Comparison of ENCODE assay signal across 11 cellular contexts in the genomic region with DNA sequence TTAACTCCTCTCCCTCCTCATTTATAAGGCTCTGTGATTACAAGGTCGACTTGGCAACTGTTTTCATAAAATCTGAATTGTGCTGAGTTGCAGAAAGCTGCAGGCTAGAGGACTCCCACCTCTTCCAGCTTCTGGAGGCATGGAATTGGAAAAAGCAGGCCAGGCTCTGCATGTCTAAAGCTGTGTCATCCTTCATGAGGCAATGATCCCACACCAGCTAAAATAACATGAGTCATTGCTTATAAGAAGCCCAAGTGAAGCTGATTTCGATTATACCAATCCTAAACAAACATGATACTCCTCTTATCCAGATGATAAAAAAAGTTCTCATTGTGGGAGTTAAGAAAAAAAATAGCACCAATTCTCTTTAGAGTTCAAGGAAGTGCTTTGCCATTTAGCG. TPM values are rescaled to one million over a fixed set of nuclear protein-coding genes. Genes with fewer than 3 reads are reported as not detected.
DNase-seq lines count a peak whose midpoint lies in the region; ATAC-seq, FAIRE-seq and TF ChIP-seq lines count a peak whose summit lies in the region.
"Had no signal": no experiment of that assay in that cellular context is flagged by ENCODE, and none has a peak within 500 bp of the region (broad histone marks: within the 10 kb centered on the region; RNA-seq: fewer than 3 reads in every experiment).

No MANE protein-coding gene starts in this region.

- no peak overlapping the region for H2BK120ac ChIP-seq in H9 (ENCODE audit: low read depth, low read length, poor library complexity, severe bottlenecking)

- no peak overlapping the region for H2AK5ac ChIP-seq in H9 (ENCODE audit: insufficient read length, low read length)

- H3K4me3 Mint-ChIP-seq in H9: no peak overlapping the region

- H3K56ac ChIP-seq in H9 (ENCODE audit: insufficient read length, low read depth, low read length): no peak overlapping the region

- in situ Hi-C loops in K562 (cut with MboI): loop anchor here (25.0 kb wide), 1 partner anchor 1454 kb away; the partner anchor contains the start of gene ZBTB14

- H3K9me1 ChIP-seq in K562 (ENCODE audit: control insufficient read depth, insufficient read depth, low read length): no peaks in the 10 kb centered on the region

- H3K79me2 ChIP-seq in H9 (ENCODE audit: insufficient read depth, low read length) (no peaks in the 10 kb centered on the region), K562 (ENCODE audit: control insufficient read depth, insufficient read depth, low read length) (no peaks in the 10 kb centered on the region), hepatocyte (peaks cover 90% of the 10 kb centered on the region)

- no peaks in the 10 kb centered on the region for H3K9me3 Mint-ChIP-seq in H9

- H2BK5ac ChIP-seq in H9 (ENCODE audit: insufficient read length, low read length): no peak overlapping the region

- CTCF ChIA-PET in K562 (lab: Yijun Ruan, JAX; ENCODE audit: low intra/inter-chr PET ratio): no interaction called here

- H3K9me3 ChIP-seq in H9 (ENCODE audit: control insufficient read depth, low read depth, low read length) (no peaks in the 10 kb centered on the region), K562 (replicated peaks; ENCODE audit: control insufficient read depth, insufficient read depth, low read depth, low read length) (no peaks in the 10 kb centered on the region), hepatocyte (ENCODE audit: low read depth) (no peaks in the 10 kb centered on the region)

- intact Hi-C loops in K562 (cut with micrococcal nuclease): no loop called here

- H2BK20ac ChIP-seq in H9 (ENCODE audit: low read depth, low read length, poor library complexity, severe bottlenecking): no peak overlapping the region

- H3K9ac ChIP-seq in H9 (ENCODE audit: extremely low read depth, insufficient read length, low read length): no peak overlapping the region
- H3K9ac ChIP-seq in K562 (ENCODE audit: insufficient read depth in 1 of 2, low read depth in 2 of 2, low read length in 2 of 2): no peak overlapping the region

- no peaks in the 10 kb centered on the region for H3K9me2 ChIP-seq in hepatocyte (replicated peaks; ENCODE audit: insufficient read depth)

- H3K4me1 Mint-ChIP-seq in H9: peaks cover 24 to 42% of the 10 kb centered on the region in 2 experiments

- no peak overlapping the region for H3T11ph ChIP-seq in H9 (ENCODE audit: low read length)

- H3K4me2 ChIP-seq in H9 (ENCODE audit: insufficient read depth, insufficient read length, low read length): no peak overlapping the region
- no peak overlapping the region for H3K4me2 ChIP-seq in K562 (ENCODE audit: insufficient read depth, low read length)
- peak overlapping the region; percentile 54 for H3K4me2 ChIP-seq in hepatocyte

- H2AFZ ChIP-seq in H9 (ENCODE audit: low read length): no peak overlapping the region
- no peak overlapping the region for H2AFZ ChIP-seq in K562 (ENCODE audit: low read depth, low read length)
- no peak overlapping the region for H2AFZ ChIP-seq in hepatocyte

- no peak overlapping the region for H3K27ac ChIP-seq in H9 (ENCODE audit: insufficient read length, low read depth, low read length)
- no peak overlapping the region for H3K27ac ChIP-seq in K562 (ENCODE audit: extremely low read depth, low read depth, low read length)
- H3K27ac ChIP-seq in hepatocyte: peak overlapping the region; percentile 88

- H3K27me3 ChIP-seq in H9 (ENCODE audit: insufficient read depth, low read length) (no peaks in the 10 kb centered on the region), K562 (ENCODE audit: control insufficient read depth in 2 of 2, insufficient read depth in 2 of 2, low read length in 2 of 2) (no peaks in the 10 kb centered on the region), hepatocyte (no peaks in the 10 kb centered on the region)

- no peak for DNase-seq in H9
- peak in 2 of 4 experiments; percentile 19 to 23 for DNase-seq in K562 (ENCODE audit: extremely low read depth in 1 of 4, low spot score in 3 of 4)
- DNase-seq in hepatocyte (ENCODE audit: low spot score): peak; percentile 73
- peak; percentile 98 for DNase-seq in smooth muscle cell of the brain vasculature (ENCODE audit: low read depth, low spot score)
- DNase-seq in activated T-cell treated with anti-CD3 and anti-CD28 coated beads, Interleukin-2, amount 50 U/mL, for 48 hours: no peak
- no peak for DNase-seq in OCI-M2 (lab: John Stamatoyannopoulos, UW; ENCODE audit: unreplicated experiment)
- DNase-seq: MV-4-11, occipital lobe had no signal

- no peaks in the 10 kb centered on the region for H3K79me1 ChIP-seq in H9 (ENCODE audit: insufficient read depth, low read depth, low read length, poor library complexity, severe bottlenecking)

- no peak overlapping the region for H2BK12ac ChIP-seq in H9 (ENCODE audit: insufficient read length, low read depth, low read length)

- no peak overlapping the region for H4K8ac ChIP-seq in H9 (replicated peaks; ENCODE audit: insufficient read length, low read depth, low read length)

- H3K23ac ChIP-seq in H9 (ENCODE audit: insufficient read length, low read depth, low read length): no peak overlapping the region

- TF ChIP-seq EP300 in K562 (IDR thresholded peaks at IDR 0.05; ENCODE audit: low read length): no peak

- no peak overlapping the region for H4K91ac ChIP-seq in H9 (ENCODE audit: insufficient read length, low read depth, low read length)

- TF ChIP-seq POLR2A in K562 (conservative IDR thresholded peaks at IDR 0.05): no peak

- H4K5ac ChIP-seq in H9 (ENCODE audit: insufficient read length, low read depth, low read length): no peak overlapping the region

- no TSS peak for BruUV-seq in K562 (replicated peaks; lab: Mats Ljungman, UMichigan)

- H2BK15ac ChIP-seq in H9 (ENCODE audit: low read depth, low read length): no peak overlapping the region

- no peak overlapping the region for H3K14ac ChIP-seq in H9 (ENCODE audit: insufficient read depth, low read length)

- H3K27ac Mint-ChIP-seq in H9: peak overlapping the region in 2 of 3 experiments; percentile 84 to 86; a peak in 4 of 7 replicates

- H3K4ac ChIP-seq in H9 (ENCODE audit: low read depth, low read length): no peak overlapping the region

- H3K4me1 ChIP-seq in H9 (ENCODE audit: insufficient read depth, low read length): no peaks in the 10 kb centered on the region; the same call in 1 of the 2 replicates
- peaks cover 0 to 8% of the 10 kb centered on the region in 2 experiments; a peak in 2 of 5 replicates for H3K4me1 ChIP-seq in K562 (replicated peaks in 1 of 2; ENCODE audit: control insufficient read depth in 2 of 2, insufficient read depth in 2 of 2, low read length in 2 of 2)
- peaks cover 37% of the 10 kb centered on the region for H3K4me1 ChIP-seq in hepatocyte (ENCODE audit: insufficient read depth)

- no CpG with 5 or more reads among the region's 3 CpGs for WGBS in H9 (ENCODE audit: extremely low coverage, insufficient read length, low lambda C conversion rate)
- WGBS in K562 (ENCODE audit: insufficient coverage, low coverage, missing lambda C conversion rate): 5% methylated on average over 3 of the region's 3 CpGs
- WGBS in hepatocyte (ENCODE audit: low lambda C conversion rate, missing lambda C conversion rate): 26% methylated on average over 3 of the region's 3 CpGs

- no peak overlapping the region for H3K18ac ChIP-seq in H9 (ENCODE audit: insufficient read length, low read depth, low read length)

- H3K4me3 ChIP-seq in K562: no peak overlapping the region
- no peak overlapping the region for H3K4me3 ChIP-seq in hepatocyte

- H3K23me2 ChIP-seq in H9 (ENCODE audit: insufficient read length, low read depth, low read length, poor library complexity, severe bottlenecking): no peaks in the 10 kb centered on the region

- ATAC-seq in K562: peak; percentile 85
- ATAC-seq in GM21717 (IDR thresholded peaks at IDR 0.05; ENCODE audit: unreplicated experiment): no peak
- no peak for ATAC-seq in HG03442 (IDR thresholded peaks at IDR 0.05; ENCODE audit: unreplicated experiment)

- H3K36me3 ChIP-seq in K562 (ENCODE audit: control insufficient read depth, insufficient read depth, low read length): no peaks in the 10 kb centered on the region
- no peaks in the 10 kb centered on the region for H3K36me3 ChIP-seq in hepatocyte (replicated peaks; ENCODE audit: insufficient read depth, low read depth)

- no peak for FAIRE-seq in K562 (lab: Jason Lieb, UNC)
- FAIRE-seq: colon had no signal

- TF ChIP-seq CTCF in H9 (conservative IDR thresholded peaks at IDR 0.05): no peak
- no peak for TF ChIP-seq CTCF in K562 (IDR thresholded peaks at IDR 0.05 in 2 of 3, conservative IDR thresholded peaks at IDR 0.05 in 1 of 3; ENCODE audit: insufficient read depth in 2 of 3, low read depth in 1 of 3, low read length in 3 of 3)
- TF ChIP-seq CTCF in hepatocyte (IDR thresholded peaks at IDR 0.05; ENCODE audit: poor library complexity): no peak

- H3K27me3 Mint-ChIP-seq in H9 (ENCODE audit: low read depth): no peaks in the 10 kb centered on the region

- H3K36me3 Mint-ChIP-seq in H9 (ENCODE audit: insufficient read depth in 1 of 3, low read depth in 3 of 3): no peaks in the 10 kb centered on the region; a peak in 1 of 7 replicates

- POLR2A ChIA-PET in K562 (lab: Yijun Ruan, JAX): interaction anchor here (0.9 to 1.6 kb wide), 3 partner anchors 11 to 24 kb away, joined by 3 to 4 read pairs (median 3); partner anchors contain the start of gene ARHGAP28

- no peak for TF ChIP-seq RAD21 in K562 (CRISPR knock-in tag; conservative IDR thresholded peaks at IDR 0.05 in 1 of 2, IDR thresholded peaks at IDR 0.05 in 1 of 2)

- no peaks in the 10 kb centered on the region for H4K20me1 ChIP-seq in H9 (ENCODE audit: control insufficient read depth, insufficient read depth, insufficient read length)
- H4K20me1 ChIP-seq in K562 (replicated peaks; ENCODE audit: control insufficient read depth, insufficient read depth, low read length): no peaks in the 10 kb centered on the region
- no peaks in the 10 kb centered on the region for H4K20me1 ChIP-seq in hepatocyte (ENCODE audit: insufficient read depth, poor library complexity, severe bottlenecking)

RNA-seq across cellular contexts. Expression of gene ARHGAP28, which starts 11.8 kb away (rescaled TPM):
- total RNA-seq in H9 (2021) (7.9 and 9.2 TPM in 2 replicates), K562 (2014; rRNA removed) (3.3 and 5.9 TPM in 2 replicates), K562 (2014; rRNA removed; fragmentation: Illumina TruSeq; extraction: Trizol) (5.2 and 5.6 TPM in 2 replicates), K562 (2015; rRNA removed; fragmentation: Illumina TruSeq; extraction: Trizol) (5.0 and 5.2 TPM in 2 replicates), K562 (2021) (5.2 and 6.1 TPM in 2 replicates), hepatocyte (60.7 and 71.3 TPM in 2 replicates)
- total RNA-seq in K562 (2011; cell fraction: chromatin; rRNA removed; ENCODE audit: low replicate concordance): 3.6 and 12.9 TPM in 2 replicates
- total RNA-seq in K562 (2011; cell fraction: nucleolus; rRNA removed): 1.3 and 3.6 TPM in 2 replicates
- total RNA-seq in K562 (2011; cell fraction: nucleoplasm; rRNA removed): 4.0 and 8.0 TPM in 2 replicates
- polyA plus RNA-seq in K562 (2011; rRNA removed) (2.4 and 3.8 TPM in 2 replicates), K562 (2014; fragmentation: Illumina TruSeq; extraction: Trizol) (3.6 and 5.0 TPM in 2 replicates), K562 (2014; fragmentation: Nextera tagmentation; extraction: Ambion mirVana) (1 to 10 TPM in 1 of 2 experiments, under 1 TPM in 1; 0.93 to 2.6 TPM), K562 (2014; rRNA removed) (3.0 and 4.8 TPM in 2 replicates), hepatocyte (20.7 and 23.5 TPM in 2 replicates)
- 0.43 and 1.1 TPM in 2 replicates for polyA plus RNA-seq in K562 (2011; cell fraction: cytosol; rRNA removed)
- 2.5 and 2.6 TPM in 2 replicates for polyA plus RNA-seq in K562 (2011; cell fraction: nucleus; rRNA removed)
- 2.9 and 6.2 TPM in 2 replicates for polyA plus RNA-seq in K562 (2012)
- 5.0 and 5.8 TPM in 2 replicates for polyA minus RNA-seq in K562 (2011; rRNA and poly(A)+ RNA removed)
- polyA minus RNA-seq in K562 (2011; cell fraction: cytosol; rRNA and poly(A)+ RNA removed): 1.5 TPM in 2 replicates
- 2.3 and 4.6 TPM in 2 replicates for polyA minus RNA-seq in K562 (2011; cell fraction: nucleus; rRNA and poly(A)+ RNA removed)

Comparison
In these comparisons a context has a peak if more than half of its experiments do, and no peak if none do; other contexts are left out.
1. DNase-seq: peak in hepatocyte (single experiment) and smooth muscle cell of the brain vasculature (single experiment); none in H9 (single experiment), activated T-cell treated with anti-CD3 and anti-CD28 coated beads, Interleukin-2, amount 50 U/mL, for 48 hours (0 of 2) and OCI-M2 (single experiment).